Comparison of ENCODE assay signal across 15 cellular contexts in genomic region chr5:130715541-130715940, GRCh38.
DNase-seq lines count a peak whose midpoint lies in the region; ATAC-seq and TF ChIP-seq lines count a peak whose summit lies in the region.
"Had no signal": no experiment of that assay in that cellular context is flagged by ENCODE, and none has a peak within 500 bp of the region (broad histone marks: within the 10 kb centered on the region; RNA-seq: fewer than 3 reads in every experiment).

No MANE protein-coding gene starts in this region.

- intact Hi-C loops in vagina (cut with DNase I): no loop called here

- no peaks in the 10 kb centered on the region for H3K79me2 ChIP-seq in osteoblast (ENCODE audit: insufficient read depth, low read length)

- H3K9ac ChIP-seq in adipocyte (ENCODE audit: low read length): no peak overlapping the region
- H3K9ac ChIP-seq: KMS-11 had no signal

- H3K4me1 ChIP-seq in adipocyte (ENCODE audit: control insufficient read depth, insufficient read depth, low read length) (no peaks in the 10 kb centered on the region), osteoblast (ENCODE audit: insufficient read depth, low read length) (peaks cover 4% of the 10 kb centered on the region), vagina (no peaks in the 10 kb centered on the region)

- H3K27ac ChIP-seq in osteoblast (ENCODE audit: low read depth, low read length) (no peak overlapping the region), vagina (no peak overlapping the region)
- H3K27ac ChIP-seq: KMS-11 had no signal

- H3K36me3 ChIP-seq in adipocyte (ENCODE audit: control insufficient read depth, insufficient read depth, low read length, severe bottlenecking) (no peaks in the 10 kb centered on the region), osteoblast (ENCODE audit: insufficient read depth, low read length) (no peaks in the 10 kb centered on the region), vagina (no peaks in the 10 kb centered on the region)

- no peak overlapping the region for H2AFZ ChIP-seq in osteoblast (ENCODE audit: low read length)

- no peak for TF ChIP-seq CTCF in fibroblast of mammary gland (conservative IDR thresholded peaks at IDR 0.05; ENCODE audit: control insufficient read depth, insufficient read depth, low read depth, low read length)
- no peak for TF ChIP-seq CTCF in osteoblast (IDR thresholded peaks at IDR 0.05; ENCODE audit: extremely low read depth, low read depth, low read length)
- TF ChIP-seq CTCF in vagina (IDR thresholded peaks at IDR 0.05): no peak

- H3K9me3 ChIP-seq in adipocyte (ENCODE audit: control insufficient read depth, low read length): no peaks in the 10 kb centered on the region
- no peaks in the 10 kb centered on the region for H3K9me3 ChIP-seq in osteoblast (ENCODE audit: low read depth, low read length)
- H3K9me3 ChIP-seq in vagina: no peaks in the 10 kb centered on the region

- ATAC-seq in GM19035 (IDR thresholded peaks at IDR 0.05; ENCODE audit: unreplicated experiment): no peak
- ATAC-seq in GM21529 (IDR thresholded peaks at IDR 0.05; ENCODE audit: unreplicated experiment): no peak
- ATAC-seq: HepG2 had no signal

- H3K4me3 ChIP-seq in adipocyte (ENCODE audit: low read length): no peak overlapping the region
- no peak overlapping the region for H3K4me3 ChIP-seq in fibroblast of mammary gland (ENCODE audit: control insufficient read depth, low read depth, low read length)
- H3K4me3 ChIP-seq in osteoblast (ENCODE audit: insufficient read depth, low read length): no peak overlapping the region
- no peak overlapping the region for H3K4me3 ChIP-seq in vagina

- no peaks in the 10 kb centered on the region for H4K20me1 ChIP-seq in osteoblast (ENCODE audit: insufficient read depth, low read length)

- H3K4me2 ChIP-seq in osteoblast (ENCODE audit: insufficient read depth, low read length): no peak overlapping the region
- H3K4me2 ChIP-seq: KMS-11 had no signal

- peak; percentile 12 for DNase-seq in HCEC 1CT
- peak; percentile 4 for DNase-seq in adipocyte (ENCODE audit: low read depth)
- peak; percentile 63 for DNase-seq in fibroblast of mammary gland (ENCODE audit: low read depth)
- peak; percentile 4 for DNase-seq in osteoblast (ENCODE audit: insufficient read length, low spot score, missing footprints)
- DNase-seq in vagina (ENCODE audit: extremely low spot score in 2 of 2): no peak
- DNase-seq: CD4-positive, alpha-beta T cell; MV-4-11; NCI-H1417 treated with DMSO at 0.1 percent for 48 hours; NCI-H2029; NCI-H510A; SHP77 had no signal

- H3K27me3 ChIP-seq in adipocyte (replicated peaks; ENCODE audit: control insufficient read depth, insufficient read depth, low read length): no peaks in the 10 kb centered on the region
- no peaks in the 10 kb centered on the region for H3K27me3 ChIP-seq in osteoblast (ENCODE audit: insufficient read depth, low read length)
- no peaks in the 10 kb centered on the region for H3K27me3 ChIP-seq in vagina

- no peak for TF ChIP-seq POLR2A in vagina (IDR thresholded peaks at IDR 0.05)

Comparison
In these comparisons a context has a peak if more than half of its experiments do, and no peak if none do; other contexts are left out.
1. DNase-seq: peak in HCEC 1CT (single experiment), adipocyte (single experiment), fibroblast of mammary gland (single experiment) and osteoblast (single experiment); none in vagina (0 of 2).